In the genomic region with DNA sequence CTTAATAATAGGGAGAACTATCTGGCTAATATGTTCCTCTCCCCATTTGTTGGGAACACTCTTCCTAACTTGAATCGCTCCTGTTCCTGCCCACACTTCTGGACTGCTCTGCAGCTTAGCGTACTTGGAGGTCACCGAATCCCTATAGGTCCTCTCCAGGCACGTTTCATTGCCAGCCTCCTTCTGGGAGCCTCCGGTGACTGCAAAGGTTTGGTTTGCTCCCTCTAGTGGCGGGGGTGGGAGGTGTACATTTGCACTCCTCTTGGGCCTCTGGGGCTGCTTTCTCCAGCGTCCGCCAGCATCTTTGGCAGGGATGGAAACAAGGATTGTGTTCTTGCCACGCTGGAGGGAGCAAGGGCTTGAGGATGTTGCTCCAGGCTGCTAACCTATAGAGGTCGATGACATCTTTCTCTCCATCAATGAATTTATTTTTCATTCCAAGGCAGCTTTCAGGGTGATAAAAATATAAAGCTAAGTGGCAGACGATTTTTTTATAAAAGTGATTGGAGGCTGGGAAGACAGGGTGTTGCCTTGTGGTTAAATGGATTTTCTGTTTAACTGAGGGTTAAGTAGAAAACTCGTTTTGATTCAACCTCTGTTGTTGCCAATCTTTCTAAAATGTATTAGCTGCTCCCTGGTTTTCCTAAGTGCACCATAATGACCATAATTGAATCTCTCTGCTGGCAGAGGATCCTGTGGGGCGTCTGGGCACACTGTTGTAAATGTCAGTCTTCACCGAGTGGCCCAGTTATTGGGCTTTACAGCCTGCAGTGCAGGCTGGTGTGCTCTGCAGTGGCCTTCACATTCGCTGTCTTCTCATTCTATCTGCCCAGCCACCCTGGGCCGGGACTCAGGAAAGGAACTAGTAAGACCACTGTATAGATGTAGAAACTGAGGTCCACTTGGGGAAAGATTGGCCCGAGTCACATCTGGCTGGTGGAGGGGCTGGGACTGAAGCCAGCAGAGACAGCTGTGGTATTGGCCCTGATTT, we compare ENCODE assay signal across 8 cellular contexts. TPM values are rescaled to one million over a fixed set of nuclear protein-coding genes. Genes with fewer than 3 reads are reported as not detected.
A peak's percentile ranks its signal among the peaks of the same experiment; 100 is the strongest.
DNase-seq lines count a peak whose midpoint lies in the region; ATAC-seq and TF ChIP-seq lines count a peak whose summit lies in the region.

No MANE protein-coding gene starts in this region.

- no peaks in the 10 kb centered on the region for H3K27me3 Mint-ChIP-seq in activated T-cell treated with anti-CD3 and anti-CD28 coated beads, Interleukin-2, amount 50 U/mL, for 24 hours

- no peak overlapping the region for H3K4me3 ChIP-seq in HAP-1
- H3K4me3 ChIP-seq in OCI-LY3 (ENCODE audit: low read length) = no peak overlapping the region

- H3K36me3 ChIP-seq in HAP-1 (replicated peaks) = no peaks in the 10 kb centered on the region
- no peaks in the 10 kb centered on the region for H3K36me3 ChIP-seq in OCI-LY3 (replicated peaks; ENCODE audit: low read depth, low read length)

- H3K9me3 ChIP-seq in HAP-1 (no peaks in the 10 kb centered on the region), OCI-LY3 (ENCODE audit: insufficient read depth, low read length) (no peaks in the 10 kb centered on the region)

- no peaks in the 10 kb centered on the region for H3K79me2 ChIP-seq in OCI-LY3 (ENCODE audit: low read length)

- H4K20me1 ChIP-seq in OCI-LY3 (ENCODE audit: insufficient read depth, low read length) = no peaks in the 10 kb centered on the region

- ATAC-seq in GM18861 (IDR thresholded peaks at IDR 0.05; ENCODE audit: unreplicated experiment) (no peak), HG02798 (IDR thresholded peaks at IDR 0.05; ENCODE audit: poor library complexity, unreplicated experiment) (no peak)

- no peaks in the 10 kb centered on the region for H3K9me3 Mint-ChIP-seq in activated T-cell treated with anti-CD3 and anti-CD28 coated beads, Interleukin-2, amount 50 U/mL, for 24 hours

- no peaks in the 10 kb centered on the region for H3K36me3 Mint-ChIP-seq in activated T-cell treated with anti-CD3 and anti-CD28 coated beads, Interleukin-2, amount 50 U/mL, for 24 hours (ENCODE audit: low read depth)

- no peaks in the 10 kb centered on the region for H3K4me1 ChIP-seq in HAP-1
- no peaks in the 10 kb centered on the region for H3K4me1 ChIP-seq in OCI-LY3 (ENCODE audit: low read length)

- H3K27ac ChIP-seq in OCI-LY3 (ENCODE audit: low read length) = no peak overlapping the region

- in situ Hi-C loops in HAP-1 (cut with MboI; ENCODE audit: low sequenced_read_pairs) = no loop called here

- TF ChIP-seq CTCF in OCI-LY3 (IDR thresholded peaks at IDR 0.05; ENCODE audit: low read depth, low read length) = peak; percentile 95

- H3K27me3 ChIP-seq in HAP-1 (ENCODE audit: low read depth) (no peaks in the 10 kb centered on the region), OCI-LY3 (ENCODE audit: low read depth, low read length) (peaks cover 15% of the 10 kb centered on the region)

- no peak overlapping the region for H3K9ac ChIP-seq in OCI-LY3 (ENCODE audit: low read length)

- peaks cover 12% of the 10 kb centered on the region for H3K4me1 Mint-ChIP-seq in activated T-cell treated with anti-CD3 and anti-CD28 coated beads, Interleukin-2, amount 50 U/mL, for 24 hours (ENCODE audit: low read depth)

- H3K4me3 Mint-ChIP-seq in activated T-cell treated with anti-CD3 and anti-CD28 coated beads, Interleukin-2, amount 50 U/mL, for 24 hours = no peak overlapping the region

- no peak overlapping the region for H3K27ac Mint-ChIP-seq in activated T-cell treated with anti-CD3 and anti-CD28 coated beads, Interleukin-2, amount 50 U/mL, for 24 hours

- DNase-seq in CD1c-positive myeloid dendritic cell (ENCODE audit: extremely low spot score) (peak; percentile 56), HAP-1 (ENCODE audit: low spot score in 2 of 2) (peak; percentile 48 to 88), germinal center (ENCODE audit: low spot score) (peak; percentile 72), renal cortical epithelial cell (ENCODE audit: low read depth) (peak; percentile 11)
- DNase-seq in activated T-cell treated with anti-CD3 and anti-CD28 coated beads, Interleukin-2, amount 50 U/mL, for 24 hours = peak; percentile 70

- no peak overlapping the region for H3K4me2 ChIP-seq in OCI-LY3 (ENCODE audit: low read length)

- no peak overlapping the region for H2AFZ ChIP-seq in OCI-LY3 (ENCODE audit: low read depth, low read length)

RNA-seq across cellular contexts. Expression of a gene that starts 48.9 kb away (rescaled TPM):
- 2.6 and 6.7 TPM in 2 replicates for total RNA-seq in renal cortical epithelial cell

Comparison
In these comparisons a context has a peak if more than half of its experiments do, and no peak if none do; other contexts are left out.
1. DNase-seq: peak in every context shown above with its lines; median percentile 72 in germinal center; 70 in activated T-cell treated with anti-CD3 and anti-CD28 coated beads, Interleukin-2, amount 50 U/mL, for 24 hours; 68 in HAP-1; 56 in CD1c-positive myeloid dendritic cell; 11 in renal cortical epithelial cell.